Comparison of ENCODE assay signal across 1 cellular context in genomic region chr3:40524571-40525285, GRCh38.
TF ChIP-seq lines count a peak whose summit lies in the region.

Gene ZNF621 (plus strand): TSS chr3:40524960. CDS start chr3:40525841, 881 bp downstream.

TF ChIP-seq in WTC11, 78 proteins besides CTCF, POLR2A, EP300 and RAD21 (continued from another document and continues in another):
- TF ChIP-seq ZSCAN18 (CRISPR knock-in tag; IDR thresholded peaks at IDR 0.05) (no peak), E2F5 (CRISPR knock-in tag; IDR thresholded peaks at IDR 0.05) (peak; percentile 74), GABPB1 (CRISPR knock-in tag; IDR thresholded peaks at IDR 0.05) (peak; percentile 68; the same call in 1 of the 2 replicates), FOXK1 (CRISPR knock-in tag; IDR thresholded peaks at IDR 0.05) (peak; percentile 60; the same call in 1 of the 2 replicates), ZNF423 (CRISPR knock-in tag; IDR thresholded peaks at IDR 0.05) (no peak), AR (CRISPR knock-in tag; IDR thresholded peaks at IDR 0.05) (no peak), SMAD4 (CRISPR knock-in tag; IDR thresholded peaks at IDR 0.05) (no peak), TEAD4 (CRISPR knock-in tag; IDR thresholded peaks at IDR 0.05) (no peak), ATF1 (CRISPR knock-in tag; IDR thresholded peaks at IDR 0.05) (no peak), KAT7 (CRISPR knock-in tag; IDR thresholded peaks at IDR 0.05; ENCODE audit: borderline replicate concordance) (peak; percentile 84; the same call in 1 of the 2 replicates), IRF2 (CRISPR knock-in tag; IDR thresholded peaks at IDR 0.05; ENCODE audit: borderline replicate concordance, low read depth) (no peak), ZNF281 (CRISPR knock-in tag; IDR thresholded peaks at IDR 0.05) (no peak), SMAD3 (CRISPR knock-in tag; IDR thresholded peaks at IDR 0.05; ENCODE audit: borderline replicate concordance) (peak; percentile 87), E2F1 (CRISPR knock-in tag; IDR thresholded peaks at IDR 0.05) (0 out of 2 replicates have a peak, but pooled peaks have one; percentile 16), NFATC4 (CRISPR knock-in tag; IDR thresholded peaks at IDR 0.05) (0 out of 2 replicates have a peak, but pooled peaks have one; percentile 1), ZNF232 (CRISPR knock-in tag; IDR thresholded peaks at IDR 0.05) (no peak; the same call in 1 of the 2 replicates), NR1H2 (CRISPR knock-in tag; IDR thresholded peaks at IDR 0.05) (no peak), ZNF416 (CRISPR knock-in tag; IDR thresholded peaks at IDR 0.05) (0 out of 2 replicates have a peak, but pooled peaks have one; percentile 50), ZNF317 (CRISPR knock-in tag; IDR thresholded peaks at IDR 0.05; ENCODE audit: borderline replicate concordance, low read depth) (no peak), JUN (CRISPR knock-in tag; IDR thresholded peaks at IDR 0.05) (no peak), CREB1 (CRISPR knock-in tag; IDR thresholded peaks at IDR 0.05) (no peak), MAX (CRISPR knock-in tag; IDR thresholded peaks at IDR 0.05) (peak; percentile 93), STAT6 (CRISPR knock-in tag; conservative IDR thresholded peaks at IDR 0.05; ENCODE audit: low read depth) (no peak), ZNF219 (CRISPR knock-in tag; IDR thresholded peaks at IDR 0.05; ENCODE audit: borderline replicate concordance) (no peak), PRDM15 (CRISPR knock-in tag; IDR thresholded peaks at IDR 0.05) (no peak), USF1 (CRISPR knock-in tag; IDR thresholded peaks at IDR 0.05) (peak; percentile 67; the same call in 1 of the 2 replicates), PREB (CRISPR knock-in tag; IDR thresholded peaks at IDR 0.05; ENCODE audit: borderline replicate concordance) (0 out of 2 replicates have a peak, but pooled peaks have one; percentile 15), ZNF671 (CRISPR knock-in tag; IDR thresholded peaks at IDR 0.05) (no peak), JAZF1 (CRISPR knock-in tag; IDR thresholded peaks at IDR 0.05) (no peak), RORB (CRISPR knock-in tag; IDR thresholded peaks at IDR 0.05) (no peak), TP53 (CRISPR knock-in tag; IDR thresholded peaks at IDR 0.05) (no peak), TCF7 (CRISPR knock-in tag; IDR thresholded peaks at IDR 0.05; ENCODE audit: low read depth) (no peak), CDX4 (CRISPR knock-in tag; IDR thresholded peaks at IDR 0.05; ENCODE audit: borderline replicate concordance) (no peak)
